ENCODE assay signal across 8 cellular contexts in the genomic region with DNA sequence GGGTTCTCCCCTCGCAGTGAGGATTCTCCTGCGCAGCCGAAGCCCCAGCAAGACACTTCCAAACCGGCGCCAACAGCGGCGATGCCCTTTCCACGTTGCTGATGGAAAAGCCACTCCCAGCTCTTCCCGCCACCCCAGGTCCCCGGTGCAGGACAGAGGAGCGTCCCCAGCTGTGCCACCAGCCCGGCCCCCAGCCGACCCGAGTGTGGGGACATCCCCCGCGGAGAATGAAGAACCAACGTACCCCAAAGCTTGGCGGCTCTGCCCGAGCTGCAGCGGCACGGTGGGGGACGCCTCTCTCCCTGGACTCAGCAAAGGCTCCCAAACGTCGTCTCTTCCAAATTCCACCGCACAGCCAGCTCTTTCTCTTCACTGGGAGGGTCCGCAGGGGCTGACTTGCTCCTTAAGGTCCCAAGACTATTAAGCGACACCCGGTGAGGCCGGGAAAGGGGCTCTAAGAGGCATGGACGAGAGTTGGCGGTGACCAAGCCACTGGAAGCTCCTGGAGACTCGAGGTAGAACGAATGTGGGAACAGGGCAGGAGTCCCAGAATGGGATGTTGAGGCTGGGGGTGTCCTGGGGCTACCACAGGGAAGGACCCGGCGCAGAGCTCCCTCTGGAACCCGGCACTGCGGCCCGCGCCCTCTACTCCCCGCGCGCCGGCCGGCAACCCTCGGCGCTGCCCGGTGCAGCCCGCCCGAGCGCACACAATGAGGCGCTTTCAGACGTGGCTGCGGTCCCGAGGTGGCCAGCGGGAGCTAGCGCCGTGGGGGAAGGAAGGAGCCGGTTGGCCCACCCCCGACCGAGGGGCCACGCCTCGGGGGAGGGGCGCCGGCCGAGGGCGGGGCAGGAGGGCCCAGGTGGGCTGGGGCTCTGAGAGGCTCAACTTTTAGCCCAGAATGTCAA. TPM values are rescaled to one million over a fixed set of nuclear protein-coding genes. Genes with fewer than 3 reads are reported as not detected.
DNase-seq lines count a peak whose midpoint lies in the region; ATAC-seq and TF ChIP-seq lines count a peak whose summit lies in the region.

Gene CHST6, minus strand, starts transcription at position 746 of the 906 bp plus-strand sequence. CDS start 15,613 bp downstream, outside the sequence.

- TF ChIP-seq CTCF in HEK293 (tag by site-specific recombination; IDR thresholded peaks at IDR 0.05) (no peak), SK-N-SH (IDR thresholded peaks at IDR 0.05) (no peak), mesothelial cell of epicardium (IDR thresholded peaks at IDR 0.05; ENCODE audit: unreplicated experiment) (no peak), transverse colon (IDR thresholded peaks at IDR 0.05) (no peak)

- H3K27me3 Mint-ChIP-seq in effector memory CD8-positive, alpha-beta T cell = peaks cover 15 to 29% of the 10 kb centered on the region in 2 donors
- H3K27me3 Mint-ChIP-seq in mesothelial cell of epicardium (ENCODE audit: low read depth) = peaks cover 25% of the 10 kb centered on the region

- no peaks in the 10 kb centered on the region for H3K36me3 Mint-ChIP-seq in effector memory CD8-positive, alpha-beta T cell (ENCODE audit: insufficient read depth)
- no peaks in the 10 kb centered on the region for H3K36me3 Mint-ChIP-seq in mesothelial cell of epicardium

- TF ChIP-seq RAD21 in SK-N-SH (IDR thresholded peaks at IDR 0.05; ENCODE audit: low read length) = no peak

- H3K9me2 ChIP-seq in SK-N-SH = no peaks in the 10 kb centered on the region

- H3K9me3 ChIP-seq in HEK293 (ENCODE audit: control insufficient read depth, insufficient read depth, low read depth, low read length) = no peaks in the 10 kb centered on the region
- H3K9me3 ChIP-seq in SK-N-SH = no peaks in the 10 kb centered on the region
- H3K9me3 ChIP-seq in transverse colon = no peaks in the 10 kb centered on the region

- peak within 1 kb of the TSS; percentile 63 to 74 for H3K4me3 Mint-ChIP-seq in effector memory CD8-positive, alpha-beta T cell
- peak within 1 kb of the TSS; percentile 76 for H3K4me3 Mint-ChIP-seq in mesothelial cell of epicardium

- DNase-seq in DMS153 (lab: John Stamatoyannopoulos, UW) = peak; percentile 13
- DNase-seq in DMS153 treated with DMSO at 0.1 percent for 48 hours (lab: John Stamatoyannopoulos, UW; ENCODE audit: unreplicated experiment) = no peak
- peak; percentile 67 for DNase-seq in SK-N-SH
- peak in 1 of 3 experiments; percentile 3 for DNase-seq in effector memory CD8-positive, alpha-beta T cell
- DNase-seq in mesothelial cell of epicardium (ENCODE audit: low spot score in 2 of 2, unreplicated experiment in 2 of 2) = peak in 1 of 2 experiments; percentile 47
- peak; percentile 31 for DNase-seq in transverse colon
- no peak for DNase-seq in hepatic stellate cell (ENCODE audit: low spot score)

- H3K9ac ChIP-seq in SK-N-SH = no peak within 1 kb of the TSS

- CTCF ChIA-PET in HEK293 (lab: Yijun Ruan, JAX) (interaction anchor here (1.7 kb wide), 1 partner anchor 22 kb away, joined by 7 read pairs; no protein-coding TSS in a partner anchor), SK-N-SH (lab: Yijun Ruan, JAX) (interaction anchor here (1.0 to 2.7 kb wide), 6 partner anchors 22 to 295 kb away, joined by 3 to 15 read pairs (median 4); no protein-coding TSS in a partner anchor)

- TF ChIP-seq POLR2A in transverse colon (IDR thresholded peaks at IDR 0.05) = no peak

- H2AFZ ChIP-seq in SK-N-SH (ENCODE audit: low read depth) = no peak within 1 kb of the TSS

- WGBS in SK-N-SH (ENCODE audit: low lambda C conversion rate) = 71% methylated on average over 33 of the region's 66 CpGs
- 4% methylated on average over 66 of the region's 66 CpGs; no CpG with 5 or more reads in 1 of the 2 donors for WGBS in transverse colon (ENCODE audit: low coverage in 1 of 2), 2 donors

- no peaks in the 10 kb centered on the region for H3K79me2 ChIP-seq in SK-N-SH (ENCODE audit: insufficient read depth)

- ATAC-seq in effector memory CD8-positive, alpha-beta T cell (replicated peaks) = peak; percentile 65

- peak within 1 kb of the TSS; percentile 60; the same call in 1 of the 2 replicates for H3K4me2 ChIP-seq in SK-N-SH

- H3K36me3 ChIP-seq in HEK293 (ENCODE audit: control insufficient read depth in 2 of 2, insufficient read depth in 1 of 2, low read length in 2 of 2) (no peaks in the 10 kb centered on the region), SK-N-SH (replicated peaks in 1 of 2; ENCODE audit: control insufficient read depth in 1 of 2, insufficient read depth in 2 of 2, low read length in 1 of 2) (no peaks in the 10 kb centered on the region), transverse colon (no peaks in the 10 kb centered on the region)

- no peaks in the 10 kb centered on the region for H3K9me3 Mint-ChIP-seq in effector memory CD8-positive, alpha-beta T cell
- no peaks in the 10 kb centered on the region for H3K9me3 Mint-ChIP-seq in mesothelial cell of epicardium

- H3K27ac ChIP-seq in HEK293 (ENCODE audit: extremely low read depth, low read depth, low read length) = no peak within 1 kb of the TSS
- H3K27ac ChIP-seq in SK-N-SH (ENCODE audit: low read depth in 2 of 2, low read length in 1 of 2) = no peak within 1 kb of the TSS
- H3K27ac ChIP-seq in transverse colon = no peak within 1 kb of the TSS

- H3K4me1 ChIP-seq in HEK293 (ENCODE audit: control insufficient read depth, insufficient read depth, low read length) = peaks cover 20% of the 10 kb centered on the region
- peaks cover 7 to 12% of the 10 kb centered on the region in 2 experiments; a peak in 2 of 4 replicates for H3K4me1 ChIP-seq in SK-N-SH (ENCODE audit: control insufficient read depth in 1 of 2, insufficient read depth in 2 of 2, low read depth in 1 of 2, low read length in 1 of 2)
- peaks cover 4 to 14% (median 12%) of the 10 kb centered on the region in 4 donors for H3K4me1 ChIP-seq in transverse colon

- in situ Hi-C loops in transverse colon (cut with MboI; ENCODE audit: low pct_ligation_motif_present in 1 of 4, low pct_unique_long_range_greater_than_20kb in 1 of 4, low sequenced_read_pairs in 3 of 4) = loop anchor here in 3 of 4 donors (25.0 kb wide), 1 partner anchor 267 kb away; no protein-coding TSS in a partner anchor

- H4K20me1 ChIP-seq in SK-N-SH (ENCODE audit: insufficient read depth) = no peaks in the 10 kb centered on the region

- POLR2A ChIA-PET in HEK293 (lab: Yijun Ruan, JAX) (no interaction called here), SK-N-SH (lab: Yijun Ruan, JAX) (no interaction called here)

- TF ChIP-seq EP300 in SK-N-SH (IDR thresholded peaks at IDR 0.05; ENCODE audit: borderline replicate concordance in 1 of 2, low read depth in 1 of 2, low read length in 1 of 2) = no peak
- no peak for TF ChIP-seq EP300 in transverse colon (IDR thresholded peaks at IDR 0.05; ENCODE audit: low read depth)

- peak within 1 kb of the TSS; percentile 11 for H3K4me3 ChIP-seq in HEK293 (ENCODE audit: low read depth, low read length)
- H3K4me3 ChIP-seq in SK-N-SH (ENCODE audit: low read depth in 2 of 2, low read length in 1 of 2) = peak within 1 kb of the TSS in 1 of 2 experiments; percentile 37; a peak in 2 of 4 replicates
- H3K4me3 ChIP-seq in transverse colon = peak within 1 kb of the TSS; percentile 2 to 44 (median 30)

- intact Hi-C loops in transverse colon (cut with DNase I; ENCODE audit: low total_unique reads) = no loop called here

- H3K4me1 Mint-ChIP-seq in effector memory CD8-positive, alpha-beta T cell (ENCODE audit: low read depth in 2 of 2) = peaks cover 6 to 8% of the 10 kb centered on the region in 2 donors
- peaks cover 22% of the 10 kb centered on the region for H3K4me1 Mint-ChIP-seq in mesothelial cell of epicardium

- no peak within 1 kb of the TSS for H3K27ac Mint-ChIP-seq in effector memory CD8-positive, alpha-beta T cell
- no peak within 1 kb of the TSS for H3K27ac Mint-ChIP-seq in mesothelial cell of epicardium

- H3K27me3 ChIP-seq in SK-N-SH (ENCODE audit: insufficient read depth) = no peaks in the 10 kb centered on the region
- H3K27me3 ChIP-seq in transverse colon = peaks cover 25% of the 10 kb centered on the region

- H3F3A ChIP-seq in SK-N-SH (replicated peaks; ENCODE audit: insufficient read depth) = peaks cover 4% of the 10 kb centered on the region

TF ChIP-seq in HEK293, 187 proteins besides CTCF, POLR2A, EP300 and RAD21 (continues in another document):
- TF ChIP-seq ZNF670 (tag by site-specific recombination; IDR thresholded peaks at IDR 0.05; ENCODE audit: low read depth) (no peak), ZBTB1 (tag by site-specific recombination; IDR thresholded peaks at IDR 0.05) (no peak)

TF ChIP-seq in SK-N-SH, 30 proteins besides CTCF, POLR2A, EP300 and RAD21 (continues in another document):
- TF ChIP-seq REST (IDR thresholded peaks at IDR 0.05; ENCODE audit: low read depth, low read length) = no peak

RNA-seq across cellular contexts. Expression of gene CHST6, which starts in this region (rescaled TPM):
- 0.26 and 0.30 TPM in 2 replicates for polyA plus RNA-seq in SK-N-SH (2012; rRNA removed)
- polyA plus RNA-seq in SK-N-SH (2012; cell fraction: cytosol; rRNA removed) = 0.17 and 0.19 TPM in 2 replicates
- polyA plus RNA-seq in SK-N-SH (2012; cell fraction: nucleus; rRNA removed) = 0.27 and 0.31 TPM in 2 replicates
- total RNA-seq in mesothelial cell of epicardium = 1.9 to 2.4 TPM (median 2.1 TPM) in 3 replicates
- total RNA-seq in transverse colon = 1 to 10 TPM; 1.7 to 3.7 (median 2.9) TPM

Comparison
In these comparisons a context has a peak if more than half of its experiments do, and no peak if none do; other contexts are left out.
1. DNase-seq: peak in DMS153 (single experiment) and transverse colon (single experiment); none in DMS153 treated with DMSO at 0.1 percent for 48 hours (single experiment) and hepatic stellate cell (single experiment).
2. Peak in DNase-seq and H3K4me2 ChIP-seq in SK-N-SH; RNA of the gene not detected or under 1 TPM.